13 cellular contexts compared by ENCODE assay signal in the genomic region with DNA sequence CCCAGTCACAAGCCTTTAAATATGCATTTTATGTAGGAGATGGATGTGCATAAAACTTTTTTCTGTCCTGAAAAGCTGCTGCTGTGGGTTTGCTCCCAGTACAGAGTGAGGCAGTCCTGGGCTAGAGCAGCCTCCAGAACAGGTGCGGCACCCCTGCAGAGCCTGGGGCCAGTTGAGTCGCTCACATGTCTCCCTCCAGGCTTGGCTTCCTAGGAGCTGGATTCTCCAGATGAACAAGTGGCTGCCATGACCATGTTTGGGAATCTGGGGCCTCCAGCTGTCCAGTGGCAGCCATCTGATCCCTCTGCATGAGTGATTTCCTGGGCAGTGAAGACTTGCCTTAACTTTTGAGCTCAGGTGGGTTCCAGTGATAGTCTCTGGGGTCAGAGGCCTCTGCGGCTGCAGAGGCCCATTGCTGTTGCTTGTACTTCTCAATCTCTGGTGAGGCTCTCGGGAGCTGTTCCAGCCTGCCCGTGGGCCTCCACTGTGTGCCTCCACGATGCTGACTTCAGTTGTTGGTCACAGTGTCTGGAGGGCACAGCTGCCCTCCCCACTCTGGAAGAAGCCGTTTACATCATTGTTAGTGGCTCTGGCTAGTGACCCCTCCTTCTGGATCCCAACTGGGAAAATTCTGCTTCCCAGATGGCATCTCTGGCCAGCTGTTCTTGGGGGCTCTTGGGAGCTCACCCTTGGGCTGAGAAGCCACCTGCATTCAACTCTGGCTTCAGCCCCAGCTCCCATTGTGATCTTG.
"Had no signal": no experiment of that assay in that cellular context is flagged by ENCODE, and none has a peak within 500 bp of the region (broad histone marks: within the 10 kb centered on the region; RNA-seq: fewer than 3 reads in every experiment).

No MANE protein-coding gene starts in this region.

- H3K9me3 ChIP-seq: ovary, testis had no signal

- H3K4me3 Mint-ChIP-seq: activated naive CD8-positive, alpha-beta T cell; nephron; stimulated activated naive CD8-positive, alpha-beta T cell treated with anti-CD3 and anti-CD28 coated beads, Interleukin-15, Interleukin-2, amounts not matched to agents 100 ng/mL and 50 ng/mL, for 24 hours; T-helper 1 cell treated with Interleukin-12 subunit alpha and Interleukin-12 subunit beta and Interleukin-4 antibody, amounts not matched to agents 30 μg/mL and 1 μg/mL, for 36 hours; WTC11 had no signal

- H3K4me3 ChIP-seq: dorsolateral prefrontal cortex, ovary, testis had no signal

- H3K4me1 ChIP-seq: testis had no signal

- H3K27ac Mint-ChIP-seq: activated naive CD8-positive, alpha-beta T cell; stimulated activated naive CD8-positive, alpha-beta T cell treated with anti-CD3 and anti-CD28 coated beads, Interleukin-15, Interleukin-2, amounts not matched to agents 100 ng/mL and 50 ng/mL, for 24 hours; T-helper 1 cell treated with Interleukin-12 subunit alpha and Interleukin-12 subunit beta and Interleukin-4 antibody, amounts not matched to agents 30 μg/mL and 1 μg/mL, for 36 hours; WTC11 had no signal

- H3K36me3 ChIP-seq: ovary had no signal

- H3K27ac ChIP-seq: dorsolateral prefrontal cortex, ovary, testis had no signal

- H3K36me3 Mint-ChIP-seq: activated naive CD8-positive, alpha-beta T cell; WTC11 had no signal

- ATAC-seq: left colon, WTC11 had no signal

- H3K4me1 Mint-ChIP-seq: WTC11 had no signal

- DNase-seq: activated CD8-positive, alpha-beta memory T cell treated with anti-CD3 and anti-CD28 coated beads for 24 hours; activated effector memory CD4-positive, alpha-beta T cell treated with anti-CD3 and anti-CD28 coated beads, Interleukin-2, amount 50 U/mL, for 16 hours; dorsolateral prefrontal cortex; left colon; stimulated activated CD4-positive, alpha-beta T cell treated with anti-CD3 and anti-CD28 coated beads, Interleukin-4, amount 100 ng/mL, for 1 hour; stimulated activated CD8-positive, alpha-beta memory T cell treated with anti-CD3 and anti-CD28 coated beads, Interleukin-4, amount 100 ng/mL, for 48 hours; testis had no signal

- H3K9me3 Mint-ChIP-seq: nephron; stimulated activated naive CD8-positive, alpha-beta T cell treated with anti-CD3 and anti-CD28 coated beads, Interleukin-15, Interleukin-2, amounts not matched to agents 100 ng/mL and 50 ng/mL, for 24 hours; T-helper 1 cell treated with Interleukin-12 subunit alpha and Interleukin-12 subunit beta and Interleukin-4 antibody, amounts not matched to agents 30 μg/mL and 1 μg/mL, for 36 hours had no signal

- H3K27me3 ChIP-seq: ovary, testis had no signal
